In the genomic region with DNA sequence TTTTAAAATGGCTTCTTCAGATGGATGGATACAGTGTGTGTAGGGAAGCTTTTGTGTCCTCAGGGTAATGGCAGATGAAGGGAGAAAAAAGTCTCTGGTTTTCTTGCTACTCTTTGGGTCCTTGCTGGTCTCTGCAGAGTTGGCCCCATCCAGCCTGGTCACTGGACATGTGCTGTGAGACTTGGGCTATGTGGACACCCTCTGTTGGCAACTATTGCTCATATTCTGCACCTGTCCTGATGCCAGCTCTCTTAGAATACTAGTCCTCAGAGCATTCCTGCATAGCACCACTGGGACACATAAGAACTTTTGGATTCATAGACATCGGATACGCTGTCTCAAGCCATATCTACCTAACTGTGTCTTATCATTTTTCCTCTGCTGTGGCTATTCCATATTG, we compare ENCODE assay signal across 30 cellular contexts. TPM values are rescaled to one million over a fixed set of nuclear protein-coding genes. Genes with fewer than 3 reads are reported as not detected.
"Had no signal": no experiment of that assay in that cellular context is flagged by ENCODE, and none has a peak within 500 bp of the region (broad histone marks: within the 10 kb centered on the region; RNA-seq: fewer than 3 reads in every experiment).

No MANE protein-coding gene starts in this region.

- H3K27me3 ChIP-seq: neural progenitor cell, ovary, right lobe of liver, sigmoid colon, spleen, stomach, thyroid gland, transverse colon, upper lobe of right lung, uterus had no signal

- H3K4me1 ChIP-seq: parathyroid adenoma, thyroid gland had no signal

- H3K9me3 Mint-ChIP-seq: neural progenitor cell; stimulated activated naive B cell treated with anti-CD40 and anti-IgM and Interleukin-4, amounts not matched to agents 10 μg/mL and 1 μg/mL and 100 μg/mL, for 72 hours had no signal

- H3K9me3 ChIP-seq: ovary, psoas muscle, right lobe of liver, sigmoid colon, stomach, thoracic aorta, thyroid gland, transverse colon, upper lobe of right lung, uterus had no signal

- ATAC-seq: naive thymus-derived CD8-positive, alpha-beta T cell; natural killer cell treated with Interleukin-12 subunit alpha and Interleukin-12 subunit beta and Interleukin-15 and Interleukin-18, amount 100 ng/mL, for 72 hours; psoas muscle; right cardiac atrium; right lobe of liver; stimulated activated naive B cell treated with anti-CD40 and anti-IgM and Interleukin-4, amounts not matched to agents 10 μg/mL and 1 μg/mL and 100 μg/mL, for 72 hours; upper lobe of right lung had no signal

- H3K27me3 Mint-ChIP-seq: naive B cell; naive thymus-derived CD8-positive, alpha-beta T cell; natural killer cell treated with Interleukin-12 subunit alpha and Interleukin-12 subunit beta and Interleukin-15 and Interleukin-18, amount 100 ng/mL, for 72 hours; progenitor cell of endocrine pancreas; stimulated activated naive B cell treated with anti-CD40 and anti-IgM and Interleukin-4, amounts not matched to agents 10 μg/mL and 1 μg/mL and 100 μg/mL, for 72 hours; stimulated activated naive CD8-positive, alpha-beta T cell treated with anti-CD3 and anti-CD28 coated beads, Interleukin-15, Interleukin-2, amounts not matched to agents 100 ng/mL and 50 ng/mL, for 24 hours; type B pancreatic cell had no signal

- H2AFZ ChIP-seq: neural progenitor cell, parathyroid adenoma had no signal

- H3K27ac ChIP-seq: neural progenitor cell, ovary, parathyroid adenoma, psoas muscle, right lobe of liver, sigmoid colon, skin epidermis, spleen, stomach, thoracic aorta, thyroid gland, transverse colon, upper lobe of right lung, uterus had no signal

- H3K4me3 Mint-ChIP-seq: naive B cell; naive thymus-derived CD8-positive, alpha-beta T cell; natural killer cell treated with Interleukin-12 subunit alpha and Interleukin-12 subunit beta and Interleukin-15 and Interleukin-18, amount 100 ng/mL, for 72 hours; neural progenitor cell; stimulated activated naive B cell treated with anti-CD40 and anti-IgM and Interleukin-4, amounts not matched to agents 10 μg/mL and 1 μg/mL and 100 μg/mL, for 72 hours; stimulated activated naive CD8-positive, alpha-beta T cell treated with anti-CD3 and anti-CD28 coated beads, Interleukin-15, Interleukin-2, amounts not matched to agents 100 ng/mL and 50 ng/mL, for 24 hours; type B pancreatic cell had no signal

- H3K4me3 ChIP-seq: neural progenitor cell, ovary, psoas muscle, right lobe of liver, sigmoid colon, skin epidermis, smooth muscle cell, spleen, stomach, thoracic aorta, thyroid gland, transverse colon, upper lobe of right lung, uterus had no signal

- H3K4me2 ChIP-seq: neural progenitor cell, smooth muscle cell had no signal

- DNase-seq: naive B cell; naive thymus-derived CD8-positive, alpha-beta T cell; occipital lobe; ovary; psoas muscle; right cardiac atrium; right lobe of liver; sigmoid colon; spleen; stimulated activated CD4-positive, alpha-beta T cell treated with anti-CD3 and anti-CD28 coated beads, Interleukin-12 subunit alpha, Interleukin-12 subunit beta, amount 100 ng/mL, for 4 hours; stimulated activated CD4-positive, alpha-beta T cell treated with anti-CD3 and anti-CD28 coated beads, Interleukin-1b, Interleukin-23, amount 100 ng/mL, for 48 hours; stimulated activated CD4-positive, alpha-beta T cell treated with anti-CD3 and anti-CD28 coated beads, Interleukin-4, amount 100 ng/mL, for 1 hour; stimulated activated CD4-positive, alpha-beta T cell treated with anti-CD3 and anti-CD28 coated beads, Interleukin-4, amount 100 ng/mL, for 4 hours; stimulated activated CD8-positive, alpha-beta memory T cell treated with anti-CD3 and anti-CD28 coated beads, Interleukin-4, amount 100 ng/mL, for 48 hours; stimulated activated naive B cell treated with anti-CD40 and anti-IgM and Interleukin-4, amounts not matched to agents 10 μg/mL and 1 μg/mL and 100 μg/mL, for 72 hours; stimulated activated naive CD4-positive, alpha-beta T cell treated with Interleukin-2 at 50 U/mL for 16 hours; stomach; thyroid gland; transverse colon; upper lobe of right lung; uterus had no signal

- H3K4me1 Mint-ChIP-seq: naive B cell; naive thymus-derived CD8-positive, alpha-beta T cell; stimulated activated naive B cell treated with anti-CD40 and anti-IgM and Interleukin-4, amounts not matched to agents 10 μg/mL and 1 μg/mL and 100 μg/mL, for 72 hours had no signal

- H3K79me2 ChIP-seq: parathyroid adenoma had no signal

- H3K36me3 Mint-ChIP-seq: naive B cell; naive thymus-derived CD8-positive, alpha-beta T cell; natural killer cell treated with Interleukin-12 subunit alpha and Interleukin-12 subunit beta and Interleukin-15 and Interleukin-18, amount 100 ng/mL, for 72 hours; neural progenitor cell; stimulated activated naive B cell treated with anti-CD40 and anti-IgM and Interleukin-4, amounts not matched to agents 10 μg/mL and 1 μg/mL and 100 μg/mL, for 72 hours; type B pancreatic cell had no signal

- H3K27ac Mint-ChIP-seq: naive B cell; natural killer cell treated with Interleukin-12 subunit alpha and Interleukin-12 subunit beta and Interleukin-15 and Interleukin-18, amount 100 ng/mL, for 72 hours; neural progenitor cell; progenitor cell of endocrine pancreas; stimulated activated naive B cell treated with anti-CD40 and anti-IgM and Interleukin-4, amounts not matched to agents 10 μg/mL and 1 μg/mL and 100 μg/mL, for 72 hours; stimulated activated naive CD8-positive, alpha-beta T cell treated with anti-CD3 and anti-CD28 coated beads, Interleukin-15, Interleukin-2, amounts not matched to agents 100 ng/mL and 50 ng/mL, for 24 hours; type B pancreatic cell had no signal

- H3K36me3 ChIP-seq: neural progenitor cell, ovary, right lobe of liver, sigmoid colon, spleen, stomach, thoracic aorta, thyroid gland, transverse colon, upper lobe of right lung, uterus had no signal

RNA-seq across cellular contexts. Expression of a gene that starts 20.0 kb away (rescaled TPM):
- total RNA-seq: naive thymus-derived CD8-positive, alpha-beta T cell; natural killer cell treated with Interleukin-12 subunit alpha and Interleukin-12 subunit beta and Interleukin-15 and Interleukin-18, amount 100 ng/mL, for 72 hours had no signal
